ENCODE assay signal across 15 cellular contexts in genomic region chr17:9880582-9880999, GRCh38. TPM values are rescaled to one million over a fixed set of nuclear protein-coding genes. Genes with fewer than 3 reads are reported as not detected.
A peak's percentile ranks its signal among the peaks of the same experiment; 100 is the strongest.
DNase-seq lines count a peak whose midpoint lies in the region; ATAC-seq and TF ChIP-seq lines count a peak whose summit lies in the region.
"Had no signal": no experiment of that assay in that cellular context is flagged by ENCODE, and none has a peak within 500 bp of the region (broad histone marks: within the 10 kb centered on the region; RNA-seq: fewer than 3 reads in every experiment).

No MANE protein-coding gene starts in this region.

- WGBS in gastroesophageal sphincter (ENCODE audit: low coverage in 1 of 2), 2 donors = 40 to 92% methylated on average over 2 to 3 of the region's 3 CpGs

- ATAC-seq in left cardiac atrium = peak; percentile 59 to 96
- ATAC-seq in GM19397 (IDR thresholded peaks at IDR 0.05; ENCODE audit: unreplicated experiment) = no peak
- ATAC-seq in HG03175 (IDR thresholded peaks at IDR 0.05; ENCODE audit: unreplicated experiment) = no peak
- ATAC-seq in gastroesophageal sphincter = no peak
- ATAC-seq: natural killer cell treated with Interleukin-12 subunit alpha and Interleukin-12 subunit beta and Interleukin-15 and Interleukin-18, amount 100 ng/mL, for 72 hours had no signal

- intact Hi-C loops in left cardiac atrium (cut with DNase I) = loop anchor here in 1 of 2 donors (10.0 kb wide), 1 partner anchor 76 kb away; no protein-coding TSS in a partner anchor
- intact Hi-C loops in left ventricle myocardium inferior (cut with micrococcal nuclease) = no loop called here
- intact Hi-C loops in posterior cingulate gyrus (cut with DNase I) = no loop called here

- no peak for TF ChIP-seq POLR2A in gastroesophageal sphincter (IDR thresholded peaks at IDR 0.05)

- no peak for TF ChIP-seq EP300 in gastroesophageal sphincter (IDR thresholded peaks at IDR 0.05)

- TF ChIP-seq CTCF in left ventricle myocardium inferior (IDR thresholded peaks at IDR 0.05; ENCODE audit: borderline replicate concordance) (no peak), gastroesophageal sphincter (IDR thresholded peaks at IDR 0.05) (no peak)

- H3K4me3 ChIP-seq in left ventricle myocardium inferior (no peak overlapping the region), gastroesophageal sphincter (no peak overlapping the region)

- no peak for DNase-seq in left cardiac atrium
- DNase-seq in left ventricle myocardium inferior = no peak
- DNase-seq in RKO (ENCODE audit: low spot score) = peak; percentile 15
- peak; percentile 59 for DNase-seq in globus pallidus (ENCODE audit: low spot score)
- no peak for DNase-seq in posterior cingulate gyrus
- DNase-seq: DMS79; NCI-H1092; stimulated activated CD8-positive, alpha-beta memory T cell treated with anti-CD3 and anti-CD28 coated beads, Interleukin-4, amount 100 ng/mL, for 48 hours had no signal

- no peaks in the 10 kb centered on the region for H3K27me3 ChIP-seq in left ventricle myocardium inferior (ENCODE audit: low read depth)
- H3K27me3 ChIP-seq in gastroesophageal sphincter = no peaks in the 10 kb centered on the region

- H3K36me3 ChIP-seq in left ventricle myocardium inferior = no peaks in the 10 kb centered on the region
- H3K36me3 ChIP-seq in gastroesophageal sphincter = no peaks in the 10 kb centered on the region

- H3K9me3 ChIP-seq in left ventricle myocardium inferior (replicated peaks) = peaks cover 30% of the 10 kb centered on the region
- peaks cover 0 to 25% (median 0%) of the 10 kb centered on the region in 3 donors for H3K9me3 ChIP-seq in gastroesophageal sphincter

- H3K27ac ChIP-seq in left ventricle myocardium inferior (replicated peaks) = no peak overlapping the region
- H3K27ac ChIP-seq in gastroesophageal sphincter = no peak overlapping the region

- H3K4me1 ChIP-seq in left ventricle myocardium inferior = peaks cover 8% of the 10 kb centered on the region
- peaks cover under 1 to 8% (median 7%) of the 10 kb centered on the region in 3 donors for H3K4me1 ChIP-seq in gastroesophageal sphincter

RNA-seq across cellular contexts. Expression of gene RCVRN, which starts 24.5 kb away (rescaled TPM):
- under 1 TPM in 1 of 2 donors, not detected in 1; 0.47 TPM for total RNA-seq in left cardiac atrium
- total RNA-seq in left ventricle myocardium inferior = 0.47 TPM
- under 1 TPM in 3 of 4 donors, not detected in 1; 0.27 to 0.81 (median 0.32) TPM for total RNA-seq in gastroesophageal sphincter
- total RNA-seq: A673; H4; natural killer cell treated with Interleukin-12 subunit alpha and Interleukin-12 subunit beta and Interleukin-15 and Interleukin-18, amount 100 ng/mL, for 72 hours; T-helper 2 cell treated with Interferon-gamma antibody and Interleukin-4, amounts not matched to agents 100 ng/mL and 5 ng/mL, for 36 hours had no signal

RNA-seq across cellular contexts. Expression of gene GLP2R, which starts 54.9 kb away (rescaled TPM):
- 1 to 10 TPM in 1 of 2 donors, under 1 TPM in 1; 0.55 to 1.4 TPM for total RNA-seq in left cardiac atrium
- total RNA-seq in left ventricle myocardium inferior = not detected
- total RNA-seq in gastroesophageal sphincter = 10 to 100 TPM in 3 of 4 donors, 1 to 10 TPM in 1; 7.2 to 14.5 (median 13.8) TPM
- total RNA-seq: A673; natural killer cell treated with Interleukin-12 subunit alpha and Interleukin-12 subunit beta and Interleukin-15 and Interleukin-18, amount 100 ng/mL, for 72 hours; T-helper 2 cell treated with Interferon-gamma antibody and Interleukin-4, amounts not matched to agents 100 ng/mL and 5 ng/mL, for 36 hours had no signal

RNA-seq across cellular contexts. Expression of gene GSG1L2, which starts 58.7 kb away (rescaled TPM):
- total RNA-seq in left cardiac atrium (not detected), left ventricle myocardium inferior (not detected), gastroesophageal sphincter (not detected)
- total RNA-seq: A673; H4; natural killer cell treated with Interleukin-12 subunit alpha and Interleukin-12 subunit beta and Interleukin-15 and Interleukin-18, amount 100 ng/mL, for 72 hours; T-helper 2 cell treated with Interferon-gamma antibody and Interleukin-4, amounts not matched to agents 100 ng/mL and 5 ng/mL, for 36 hours had no signal

Comparison
In these comparisons a context has a peak if more than half of its experiments do, and no peak if none do; other contexts are left out.
1. ATAC-seq: peak in left cardiac atrium (2 of 2); none in GM19397 (single experiment), HG03175 (single experiment) and gastroesophageal sphincter (single experiment).
2. DNase-seq: peak in RKO (single experiment) and globus pallidus (single experiment); none in left cardiac atrium (single experiment), left ventricle myocardium inferior (single experiment) and posterior cingulate gyrus (0 of 10).